Comparison of ENCODE assay signal across 9 cellular contexts in genomic region chr20:53926428-53927028, GRCh38.
DNase-seq lines count a peak whose midpoint lies in the region; ATAC-seq and TF ChIP-seq lines count a peak whose summit lies in the region.
"Had no signal": no experiment of that assay in that cellular context is flagged by ENCODE, and none has a peak within 500 bp of the region (broad histone marks: within the 10 kb centered on the region; RNA-seq: fewer than 3 reads in every experiment).

No MANE protein-coding gene starts in this region.

- H3K27me3 Mint-ChIP-seq in activated CD4-positive, alpha-beta T cell treated with anti-CD3 and anti-CD28 coated beads, Interleukin-2, amount 10 ng/mL, durations not matched to agents 7 days and 5 days: no peaks in the 10 kb centered on the region

- peak overlapping the region; percentile 26 for H3K27ac ChIP-seq in right cardiac atrium (ENCODE audit: low read length)
- peak overlapping the region; percentile 73 for H3K27ac ChIP-seq in suprapubic skin
- H3K27ac ChIP-seq: adrenal gland had no signal

- H3K4me3 Mint-ChIP-seq in activated CD4-positive, alpha-beta T cell treated with anti-CD3 and anti-CD28 coated beads, Interleukin-2, amount 10 ng/mL, durations not matched to agents 7 days and 5 days: no peak overlapping the region

- ATAC-seq in GM21528 (IDR thresholded peaks at IDR 0.05; ENCODE audit: low FRiP score, unreplicated experiment): peak; percentile 69
- peak; percentile 67 to 87 for ATAC-seq in right cardiac atrium

- H3K4me1 ChIP-seq in right cardiac atrium (ENCODE audit: control insufficient read depth, insufficient read depth, low read length): peaks cover 5% of the 10 kb centered on the region
- H3K4me1 ChIP-seq in suprapubic skin: peaks cover 38% of the 10 kb centered on the region
- H3K4me1 ChIP-seq: adrenal gland had no signal

- TF ChIP-seq CTCF in GM12864 (IDR thresholded peaks at IDR 0.05; ENCODE audit: low read depth, low read length, missing control alignments) (no peak), suprapubic skin (IDR thresholded peaks at IDR 0.05) (no peak)

- H3K9me3 ChIP-seq in right cardiac atrium (ENCODE audit: control insufficient read depth, low read length): no peaks in the 10 kb centered on the region
- no peaks in the 10 kb centered on the region for H3K9me3 ChIP-seq in suprapubic skin
- H3K9me3 ChIP-seq: adrenal gland had no signal

- H3K4me3 ChIP-seq in GM12864 (ENCODE audit: low read depth, low read length) (no peak overlapping the region; the same call in 1 of the 2 replicates), right cardiac atrium (ENCODE audit: low read length) (no peak overlapping the region), suprapubic skin (no peak overlapping the region)
- H3K4me3 ChIP-seq: adrenal gland had no signal

- H3K27ac Mint-ChIP-seq in activated CD4-positive, alpha-beta T cell treated with anti-CD3 and anti-CD28 coated beads, Interleukin-2, amount 10 ng/mL, durations not matched to agents 7 days and 5 days: peak overlapping the region; percentile 60

- H3K36me3 ChIP-seq in suprapubic skin: no peaks in the 10 kb centered on the region
- H3K36me3 ChIP-seq: adrenal gland had no signal

- TF ChIP-seq POLR2A in suprapubic skin (IDR thresholded peaks at IDR 0.05): no peak

- H3K27me3 ChIP-seq in right cardiac atrium (ENCODE audit: control insufficient read depth, insufficient read depth) (no peaks in the 10 kb centered on the region), suprapubic skin (no peaks in the 10 kb centered on the region)
- H3K27me3 ChIP-seq: adrenal gland had no signal

- POLR2A ChIA-PET in activated CD4-positive, alpha-beta T cell treated with anti-CD3 and anti-CD28 coated beads, Interleukin-2, amount 10 ng/mL, durations not matched to agents 7 days and 5 days (lab: Charles Lee): no interaction called here

- CTCF ChIA-PET in activated CD4-positive, alpha-beta T cell treated with anti-CD3 and anti-CD28 coated beads, Interleukin-2, amount 10 ng/mL, durations not matched to agents 7 days and 5 days (lab: Charles Lee): interaction anchor here (1.0 to 1.1 kb wide), 2 partner anchors 60 to 317 kb away, joined by 3 to 4 read pairs; no protein-coding TSS in a partner anchor

- DNase-seq in GM12864 (ENCODE audit: low read depth) (peak; percentile 93), HS-5 (ENCODE audit: low read depth) (peak; percentile 100), right cardiac atrium (no peak), suprapubic skin (ENCODE audit: low spot score in 2 of 2) (peak; percentile 59 to 65), NCI-H2107 treated with DMSO at 0.1 percent for 48 hours (lab: John Stamatoyannopoulos, UW; ENCODE audit: unreplicated experiment) (no peak), posterior vena cava (ENCODE audit: low spot score) (no peak)
- DNase-seq in activated CD4-positive, alpha-beta T cell treated with anti-CD3 and anti-CD28 coated beads, Interleukin-2, amount 10 ng/mL, durations not matched to agents 7 days and 5 days: no peak

- 30% methylated on average over 5 of the region's 5 CpGs for WGBS in right cardiac atrium
- 43% methylated on average over 5 of the region's 5 CpGs for WGBS in suprapubic skin

- H3K9me3 Mint-ChIP-seq in activated CD4-positive, alpha-beta T cell treated with anti-CD3 and anti-CD28 coated beads, Interleukin-2, amount 10 ng/mL, durations not matched to agents 7 days and 5 days: peaks cover 3% of the 10 kb centered on the region

- intact Hi-C loops in right cardiac atrium (cut with DNase I) (no loop called here), posterior vena cava (cut with DNase I) (no loop called here)

- peaks cover 2% of the 10 kb centered on the region for H3K36me3 Mint-ChIP-seq in activated CD4-positive, alpha-beta T cell treated with anti-CD3 and anti-CD28 coated beads, Interleukin-2, amount 10 ng/mL, durations not matched to agents 7 days and 5 days (ENCODE audit: low read depth)

- no peak for TF ChIP-seq EP300 in suprapubic skin (IDR thresholded peaks at IDR 0.05)

- peaks cover 37% of the 10 kb centered on the region for H3K4me1 Mint-ChIP-seq in activated CD4-positive, alpha-beta T cell treated with anti-CD3 and anti-CD28 coated beads, Interleukin-2, amount 10 ng/mL, durations not matched to agents 7 days and 5 days

Comparison
In these comparisons a context has a peak if more than half of its experiments do, and no peak if none do; other contexts are left out.
1. DNase-seq: peak in GM12864 (single experiment), HS-5 (single experiment) and suprapubic skin (2 of 2); none in activated CD4-positive, alpha-beta T cell treated with anti-CD3 and anti-CD28 coated beads, Interleukin-2, amount 10 ng/mL, durations not matched to agents 7 days and 5 days (single experiment), right cardiac atrium (0 of 3), NCI-H2107 treated with DMSO at 0.1 percent for 48 hours (single experiment) and posterior vena cava (single experiment).